8 cellular contexts compared by ENCODE assay signal in the genomic region with DNA sequence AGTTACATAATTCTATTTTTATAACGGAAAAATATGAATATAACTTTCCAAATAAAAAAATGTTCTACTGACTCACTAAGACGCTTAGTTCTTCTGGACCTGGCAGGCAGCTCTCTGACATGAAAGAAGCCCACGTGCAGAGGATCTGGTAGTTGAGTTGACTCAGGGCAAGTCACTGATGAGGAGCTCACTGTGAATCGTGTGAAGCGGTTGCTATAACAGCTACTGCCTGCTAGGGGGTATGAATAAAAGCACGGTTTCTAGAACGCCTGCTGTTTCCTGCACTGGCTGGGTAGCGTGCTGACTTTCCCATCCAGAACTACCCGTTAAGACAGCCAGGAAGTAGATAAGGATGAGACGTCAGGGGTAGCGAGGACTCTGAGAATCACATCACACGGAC. TPM values are rescaled to one million over a fixed set of nuclear protein-coding genes. Genes with fewer than 3 reads are reported as not detected.
A peak's percentile ranks its signal among the peaks of the same experiment; 100 is the strongest.
DNase-seq lines count a peak whose midpoint lies in the region; ATAC-seq and TF ChIP-seq lines count a peak whose summit lies in the region.

No MANE protein-coding gene starts in this region.

- H3K36me3 Mint-ChIP-seq in activated CD4-positive, alpha-beta T cell treated with anti-CD3 and anti-CD28 coated beads, Interleukin-2, amount 10 ng/mL, durations not matched to agents 24 days and 14 days (ENCODE audit: low read depth), result no peaks in the 10 kb centered on the region

- no peak for TF ChIP-seq CTCF in HEK293 (tag by site-specific recombination; IDR thresholded peaks at IDR 0.05)

- H3K4me3 Mint-ChIP-seq in activated CD4-positive, alpha-beta T cell treated with anti-CD3 and anti-CD28 coated beads, Interleukin-2, amount 10 ng/mL, durations not matched to agents 24 days and 14 days, result no peak overlapping the region

- H3K9me3 ChIP-seq in HEK293 (ENCODE audit: control insufficient read depth, insufficient read depth, low read depth, low read length), result no peaks in the 10 kb centered on the region

- H3K4me1 ChIP-seq in HEK293 (ENCODE audit: control insufficient read depth, insufficient read depth, low read length), result no peaks in the 10 kb centered on the region

- no peaks in the 10 kb centered on the region for H3K27me3 Mint-ChIP-seq in activated CD4-positive, alpha-beta T cell treated with anti-CD3 and anti-CD28 coated beads, Interleukin-2, amount 10 ng/mL, durations not matched to agents 24 days and 14 days

- peaks cover 3% of the 10 kb centered on the region for H3K9me3 Mint-ChIP-seq in activated CD4-positive, alpha-beta T cell treated with anti-CD3 and anti-CD28 coated beads, Interleukin-2, amount 10 ng/mL, durations not matched to agents 24 days and 14 days

- POLR2A ChIA-PET in HEK293 (lab: Yijun Ruan, JAX), result no interaction called here

- no peaks in the 10 kb centered on the region for H3K36me3 ChIP-seq in HEK293 (ENCODE audit: control insufficient read depth in 2 of 2, insufficient read depth in 1 of 2, low read length in 2 of 2)

- intact Hi-C loops in activated CD4-positive, alpha-beta T cell treated with anti-CD3 and anti-CD28 coated beads, Interleukin-2, amount 10 ng/mL, durations not matched to agents 24 days and 14 days (cut with micrococcal nuclease), result no loop called here

- peak overlapping the region; percentile 20 for H3K27ac Mint-ChIP-seq in activated CD4-positive, alpha-beta T cell treated with anti-CD3 and anti-CD28 coated beads, Interleukin-2, amount 10 ng/mL, durations not matched to agents 24 days and 14 days

- H3K27ac ChIP-seq in HEK293 (ENCODE audit: extremely low read depth, low read depth, low read length), result no peak overlapping the region

- H3K4me3 ChIP-seq in HEK293 (ENCODE audit: low read depth, low read length), result no peak overlapping the region

- ATAC-seq in HG03439 (IDR thresholded peaks at IDR 0.05; ENCODE audit: unreplicated experiment), result no peak

- CTCF ChIA-PET in HEK293 (lab: Yijun Ruan, JAX), result interaction anchor here (1.0 kb wide), 1 partner anchor 196 kb away, joined by 3 read pairs; no protein-coding TSS in a partner anchor

- peaks cover 5% of the 10 kb centered on the region for H3K4me1 Mint-ChIP-seq in activated CD4-positive, alpha-beta T cell treated with anti-CD3 and anti-CD28 coated beads, Interleukin-2, amount 10 ng/mL, durations not matched to agents 24 days and 14 days

- DNase-seq in activated CD4-positive, alpha-beta T cell treated with anti-CD3 and anti-CD28 coated beads, Interleukin-2, amount 10 ng/mL, durations not matched to agents 24 days and 14 days, result peak; percentile 62
- DNase-seq in foreskin melanocyte (peak; percentile 31), NCI-H1048 (lab: John Stamatoyannopoulos, UW) (no peak), NCI-H2227 treated with DMSO at 0.1 percent for 48 hours (lab: John Stamatoyannopoulos, UW) (no peak), NCI-H524 treated with DMSO at 0.1 percent for 48 hours (lab: John Stamatoyannopoulos, UW) (no peak)
- peak; percentile 25 to 58 for DNase-seq in stimulated activated CD4-positive, alpha-beta T cell treated with anti-CD3 and anti-CD28 coated beads, Interleukin-2, amount 100 ng/mL, for 24 hours

TF ChIP-seq in HEK293, 187 proteins besides CTCF, POLR2A, EP300 and RAD21:
- TF ChIP-seq IKZF3 (tag by site-specific recombination; IDR thresholded peaks at IDR 0.05) (no peak), ZIC2 (tag by site-specific recombination; IDR thresholded peaks at IDR 0.05) (peak; percentile 61)

RNA-seq across cellular contexts. Expression of gene WASF3, which starts 54.7 kb away (rescaled TPM):
- 0.07 and 0.36 TPM in 2 replicates for total RNA-seq in activated CD4-positive, alpha-beta T cell treated with anti-CD3 and anti-CD28 coated beads, Interleukin-2, amount 10 ng/mL, durations not matched to agents 24 days and 14 days

Comparison
In these comparisons a context has a peak if more than half of its experiments do, and no peak if none do; other contexts are left out.
1. DNase-seq: peak in activated CD4-positive, alpha-beta T cell treated with anti-CD3 and anti-CD28 coated beads, Interleukin-2, amount 10 ng/mL, durations not matched to agents 24 days and 14 days (single experiment), foreskin melanocyte (single experiment) and stimulated activated CD4-positive, alpha-beta T cell treated with anti-CD3 and anti-CD28 coated beads, Interleukin-2, amount 100 ng/mL, for 24 hours (2 of 2); none in NCI-H1048 (single experiment), NCI-H2227 treated with DMSO at 0.1 percent for 48 hours (single experiment) and NCI-H524 treated with DMSO at 0.1 percent for 48 hours (single experiment).